ENCODE assay signal across 8 cellular contexts in the genomic region with DNA sequence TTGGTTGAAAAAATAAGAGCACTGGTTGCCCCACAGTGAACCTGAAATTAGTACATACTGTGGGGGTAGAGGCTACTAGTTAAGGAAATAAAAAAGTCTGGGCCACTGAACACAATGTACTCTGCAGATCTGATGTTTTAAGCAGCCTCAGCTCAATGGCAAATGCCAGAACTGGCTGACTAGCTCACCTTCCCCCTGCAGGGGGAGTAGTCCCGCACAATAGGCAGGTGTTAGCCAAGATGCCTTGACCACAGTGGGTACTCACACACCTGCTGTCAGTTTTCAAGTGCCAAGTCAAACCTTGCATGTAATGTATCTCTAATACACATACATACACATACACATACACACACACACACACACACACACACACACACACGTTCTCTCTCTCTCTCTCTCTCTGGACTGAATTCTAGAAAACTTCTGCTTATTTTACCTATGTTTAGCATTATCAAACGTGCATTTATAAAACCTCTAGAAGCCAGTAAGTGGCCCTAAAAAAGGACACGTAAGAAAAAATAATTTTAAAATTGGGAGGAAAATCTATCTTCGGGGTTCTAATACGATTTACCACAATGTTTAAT. TPM values are rescaled to one million over a fixed set of nuclear protein-coding genes. Genes with fewer than 3 reads are reported as not detected.
DNase-seq lines count a peak whose midpoint lies in the region; ATAC-seq and TF ChIP-seq lines count a peak whose summit lies in the region.

No MANE protein-coding gene starts in this region.

- H3K27ac Mint-ChIP-seq in activated CD4-positive, alpha-beta T cell treated with anti-CD3 and anti-CD28 coated beads for 36 hours, result no peak overlapping the region
- H3K27ac Mint-ChIP-seq in activated naive CD4-positive, alpha-beta T cell treated with anti-CD3 and anti-CD28 coated beads, Interleukin-2, amount 10 ng/mL, durations not matched to agents 7 days and 5 days, result no peak overlapping the region
- no peak overlapping the region for H3K27ac Mint-ChIP-seq in type B pancreatic cell

- H3K36me3 Mint-ChIP-seq in activated CD4-positive, alpha-beta T cell treated with anti-CD3 and anti-CD28 coated beads for 36 hours (ENCODE audit: low read depth), result no peaks in the 10 kb centered on the region
- no peaks in the 10 kb centered on the region for H3K36me3 Mint-ChIP-seq in activated naive CD4-positive, alpha-beta T cell treated with anti-CD3 and anti-CD28 coated beads, Interleukin-2, amount 10 ng/mL, durations not matched to agents 7 days and 5 days
- H3K36me3 Mint-ChIP-seq in type B pancreatic cell, result no peaks in the 10 kb centered on the region

- peak; percentile 66 for ATAC-seq in activated CD4-positive, alpha-beta T cell treated with anti-CD3 and anti-CD28 coated beads for 36 hours
- peak; percentile 70 for ATAC-seq in HG02642 (IDR thresholded peaks at IDR 0.05; ENCODE audit: poor library complexity, unreplicated experiment)

- H3K9me3 Mint-ChIP-seq in activated CD4-positive, alpha-beta T cell treated with anti-CD3 and anti-CD28 coated beads for 36 hours (ENCODE audit: low read depth), result no peaks in the 10 kb centered on the region
- H3K9me3 Mint-ChIP-seq in activated naive CD4-positive, alpha-beta T cell treated with anti-CD3 and anti-CD28 coated beads, Interleukin-2, amount 10 ng/mL, durations not matched to agents 7 days and 5 days, result no peaks in the 10 kb centered on the region
- peaks cover 5% of the 10 kb centered on the region for H3K9me3 Mint-ChIP-seq in type B pancreatic cell

- POLR2A ChIA-PET in activated CD4-positive, alpha-beta T cell treated with anti-CD3 and anti-CD28 coated beads for 36 hours (lab: Charles Lee), result no interaction called here

- H3K4me1 Mint-ChIP-seq in activated CD4-positive, alpha-beta T cell treated with anti-CD3 and anti-CD28 coated beads for 36 hours, result no peaks in the 10 kb centered on the region
- no peaks in the 10 kb centered on the region for H3K4me1 Mint-ChIP-seq in activated naive CD4-positive, alpha-beta T cell treated with anti-CD3 and anti-CD28 coated beads, Interleukin-2, amount 10 ng/mL, durations not matched to agents 7 days and 5 days
- peaks cover 5% of the 10 kb centered on the region for H3K4me1 Mint-ChIP-seq in type B pancreatic cell (ENCODE audit: unreplicated experiment)

- H3K4me3 Mint-ChIP-seq in activated CD4-positive, alpha-beta T cell treated with anti-CD3 and anti-CD28 coated beads for 36 hours, result no peak overlapping the region
- H3K4me3 Mint-ChIP-seq in activated naive CD4-positive, alpha-beta T cell treated with anti-CD3 and anti-CD28 coated beads, Interleukin-2, amount 10 ng/mL, durations not matched to agents 7 days and 5 days, result no peak overlapping the region
- H3K4me3 Mint-ChIP-seq in type B pancreatic cell, result no peak overlapping the region

- TF ChIP-seq CTCF in type B pancreatic cell (conservative IDR thresholded peaks at IDR 0.05), result peak; percentile 64

- intact Hi-C loops in activated CD4-positive, alpha-beta T cell treated with anti-CD3 and anti-CD28 coated beads for 36 hours (cut with DNase I, micrococcal nuclease), result loop anchor here in 1 of 2 experiments (1.0 to 2.0 kb wide), 2 partner anchors 145 to 239 kb away; no protein-coding TSS in a partner anchor

- no peaks in the 10 kb centered on the region for H3K27me3 Mint-ChIP-seq in activated CD4-positive, alpha-beta T cell treated with anti-CD3 and anti-CD28 coated beads for 36 hours
- no peaks in the 10 kb centered on the region for H3K27me3 Mint-ChIP-seq in activated naive CD4-positive, alpha-beta T cell treated with anti-CD3 and anti-CD28 coated beads, Interleukin-2, amount 10 ng/mL, durations not matched to agents 7 days and 5 days
- H3K27me3 Mint-ChIP-seq in type B pancreatic cell, result no peaks in the 10 kb centered on the region

- CTCF ChIA-PET in activated CD4-positive, alpha-beta T cell treated with anti-CD3 and anti-CD28 coated beads for 36 hours (lab: Charles Lee), result interaction anchor here (0.5 to 2.3 kb wide), 8 partner anchors 9 to 1256 kb away, joined by 3 to 12 read pairs (median 4); no protein-coding TSS in a partner anchor
- CTCF ChIA-PET in activated naive CD4-positive, alpha-beta T cell treated with anti-CD3 and anti-CD28 coated beads, Interleukin-2, amount 10 ng/mL, durations not matched to agents 7 days and 5 days (lab: Charles Lee), result interaction anchor here (0.6 to 4.4 kb wide), 17 partner anchors 8 to 603 kb away, joined by 3 to 33 read pairs (median 4); no protein-coding TSS in a partner anchor

- peak; percentile 60 for DNase-seq in activated CD4-positive, alpha-beta T cell treated with anti-CD3 and anti-CD28 coated beads for 36 hours
- no peak for DNase-seq in activated CD4-positive, alpha-beta T cell treated with anti-CD3 and anti-CD28 coated beads for 1 hour
- peak; percentile 32 for DNase-seq in NCI-H460 (ENCODE audit: extremely low read depth, low read depth)
- DNase-seq in activated naive CD4-positive, alpha-beta T cell treated with anti-CD3 and anti-CD28 coated beads, Interleukin-2, amount 10 ng/mL, durations not matched to agents 7 days and 5 days, result peak; percentile 61
- DNase-seq in kidney tubule cell (ENCODE audit: low spot score), result peak; percentile 68
- DNase-seq in type B pancreatic cell (ENCODE audit: extremely low spot score, unreplicated experiment), result no peak
- no peak for DNase-seq in amniotic stem cell (lab: John Stamatoyannopoulos, UW)

RNA-seq across cellular contexts. Expression of a gene that starts 36.1 kb away (rescaled TPM):
- total RNA-seq in activated CD4-positive, alpha-beta T cell treated with anti-CD3 and anti-CD28 coated beads for 36 hours, result 10 to 100 TPM; 33.2 to 33.5 TPM
- total RNA-seq in NCI-H460 (2014; rRNA removed; shearing (Covaris generic)), result 14.4 and 20.3 TPM in 2 replicates
- 3.6 and 15.3 TPM in 2 replicates for polyA plus RNA-seq in NCI-H460 (2014; cell fraction: nucleus; rRNA removed)
- 27.5 and 41.3 TPM in 2 replicates for total RNA-seq in type B pancreatic cell (ENCODE audit: low replicate concordance)

Comparison
In these comparisons a context has a peak if more than half of its experiments do, and no peak if none do; other contexts are left out.
1. DNase-seq: peak in activated CD4-positive, alpha-beta T cell treated with anti-CD3 and anti-CD28 coated beads for 36 hours (single experiment), NCI-H460 (single experiment), activated naive CD4-positive, alpha-beta T cell treated with anti-CD3 and anti-CD28 coated beads, Interleukin-2, amount 10 ng/mL, durations not matched to agents 7 days and 5 days (single experiment) and kidney tubule cell (single experiment); none in activated CD4-positive, alpha-beta T cell treated with anti-CD3 and anti-CD28 coated beads for 1 hour (single experiment), type B pancreatic cell (single experiment) and amniotic stem cell (single experiment).